2 cellular contexts compared by ENCODE assay signal in the genomic region with DNA sequence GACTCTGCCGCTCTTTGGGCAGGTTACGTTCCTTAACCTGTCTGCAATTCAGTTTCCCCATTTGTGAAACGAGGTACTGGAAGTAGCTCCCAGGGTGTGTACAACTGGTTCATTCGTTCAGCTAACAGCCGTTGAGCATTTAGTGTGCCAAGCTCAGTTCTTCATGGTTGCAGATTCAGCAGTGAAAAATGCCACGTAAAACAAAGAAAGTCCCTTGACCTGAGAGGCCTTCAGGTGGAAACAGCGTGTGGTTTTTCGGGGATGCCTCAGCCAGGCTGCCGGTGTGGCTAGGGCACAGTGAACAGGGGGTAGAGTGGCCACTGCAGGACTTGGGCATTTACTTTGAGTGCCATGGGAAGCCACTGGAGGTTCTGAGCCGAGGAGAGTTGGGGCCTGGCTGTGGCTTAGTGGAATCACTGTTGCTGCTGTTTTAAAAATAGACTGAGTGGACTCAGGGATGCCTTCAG.
TF ChIP-seq lines count a peak whose summit lies in the region.

No MANE protein-coding gene starts in this region.

TF ChIP-seq in GM12878, 131 proteins besides CTCF, POLR2A, EP300 and RAD21 (continued from another document):
- no peak for TF ChIP-seq SUPT20H (IDR thresholded peaks at IDR 0.05; ENCODE audit: borderline replicate concordance, control insufficient read depth, low read depth, low read length)
- TF ChIP-seq, protein P1, sequence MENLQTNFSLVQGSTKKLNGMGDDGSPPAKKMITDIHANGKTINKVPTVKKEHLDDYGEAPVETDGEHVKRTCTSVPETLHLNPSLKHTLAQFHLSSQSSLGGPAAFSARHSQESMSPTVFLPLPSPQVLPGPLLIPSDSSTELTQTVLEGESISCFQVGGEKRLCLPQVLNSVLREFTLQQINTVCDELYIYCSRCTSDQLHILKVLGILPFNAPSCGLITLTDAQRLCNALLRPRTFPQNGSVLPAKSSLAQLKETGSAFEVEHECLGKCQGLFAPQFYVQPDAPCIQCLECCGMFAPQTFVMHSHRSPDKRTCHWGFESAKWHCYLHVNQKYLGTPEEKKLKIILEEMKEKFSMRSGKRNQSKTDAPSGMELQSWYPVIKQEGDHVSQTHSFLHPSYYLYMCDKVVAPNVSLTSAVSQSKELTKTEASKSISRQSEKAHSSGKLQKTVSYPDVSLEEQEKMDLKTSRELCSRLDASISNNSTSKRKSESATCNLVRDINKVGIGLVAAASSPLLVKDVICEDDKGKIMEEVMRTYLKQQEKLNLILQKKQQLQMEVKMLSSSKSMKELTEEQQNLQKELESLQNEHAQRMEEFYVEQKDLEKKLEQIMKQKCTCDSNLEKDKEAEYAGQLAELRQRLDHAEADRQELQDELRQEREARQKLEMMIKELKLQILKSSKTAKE (IDR thresholded peaks at IDR 0.05; ENCODE audit: low read depth, poor library complexity, severe bottlenecking), result no peak
- TF ChIP-seq, protein P2, sequence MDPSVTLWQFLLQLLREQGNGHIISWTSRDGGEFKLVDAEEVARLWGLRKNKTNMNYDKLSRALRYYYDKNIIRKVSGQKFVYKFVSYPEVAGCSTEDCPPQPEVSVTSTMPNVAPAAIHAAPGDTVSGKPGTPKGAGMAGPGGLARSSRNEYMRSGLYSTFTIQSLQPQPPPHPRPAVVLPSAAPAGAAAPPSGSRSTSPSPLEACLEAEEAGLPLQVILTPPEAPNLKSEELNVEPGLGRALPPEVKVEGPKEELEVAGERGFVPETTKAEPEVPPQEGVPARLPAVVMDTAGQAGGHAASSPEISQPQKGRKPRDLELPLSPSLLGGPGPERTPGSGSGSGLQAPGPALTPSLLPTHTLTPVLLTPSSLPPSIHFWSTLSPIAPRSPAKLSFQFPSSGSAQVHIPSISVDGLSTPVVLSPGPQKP (IDR thresholded peaks at IDR 0.05; ENCODE audit: low read depth, low read length), result no peak
- no peak for TF ChIP-seq TCF7 (IDR thresholded peaks at IDR 0.05; ENCODE audit: borderline replicate concordance)
- TF ChIP-seq ZNF24 (IDR thresholded peaks at IDR 0.05), result peak; percentile 84
- peak; percentile 92 for TF ChIP-seq NR2F1 (conservative IDR thresholded peaks at IDR 0.05)

TF ChIP-seq in SK-N-SH treated with all-trans-retinoic acid at 6 μM for 48 hours, 23 proteins besides CTCF, POLR2A, EP300 and RAD21:
- TF ChIP-seq, protein P3, sequence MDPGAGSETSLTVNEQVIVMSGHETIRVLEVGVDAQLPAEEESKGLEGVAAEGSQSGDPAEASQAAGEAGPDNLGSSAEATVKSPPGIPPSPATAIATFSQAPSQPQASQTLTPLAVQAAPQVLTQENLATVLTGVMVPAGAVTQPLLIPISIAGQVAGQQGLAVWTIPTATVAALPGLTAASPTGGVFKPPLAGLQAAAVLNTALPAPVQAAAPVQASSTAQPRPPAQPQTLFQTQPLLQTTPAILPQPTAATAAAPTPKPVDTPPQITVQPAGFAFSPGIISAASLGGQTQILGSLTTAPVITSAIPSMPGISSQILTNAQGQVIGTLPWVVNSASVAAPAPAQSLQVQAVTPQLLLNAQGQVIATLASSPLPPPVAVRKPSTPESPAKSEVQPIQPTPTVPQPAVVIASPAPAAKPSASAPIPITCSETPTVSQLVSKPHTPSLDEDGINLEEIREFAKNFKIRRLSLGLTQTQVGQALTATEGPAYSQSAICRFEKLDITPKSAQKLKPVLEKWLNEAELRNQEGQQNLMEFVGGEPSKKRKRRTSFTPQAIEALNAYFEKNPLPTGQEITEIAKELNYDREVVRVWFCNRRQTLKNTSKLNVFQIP (CRISPR knock-in tag; IDR thresholded peaks at IDR 0.05; ENCODE audit: borderline replicate concordance, low read depth), result no peak
- TF ChIP-seq ARNTL (CRISPR knock-in tag; IDR thresholded peaks at IDR 0.05; ENCODE audit: borderline replicate concordance, low read depth), result no peak
- no peak for TF ChIP-seq ZNF8 (CRISPR knock-in tag; IDR thresholded peaks at IDR 0.05)
- TF ChIP-seq ESRRG (CRISPR knock-in tag; IDR thresholded peaks at IDR 0.05), result no peak
- TF ChIP-seq TOX (CRISPR knock-in tag; IDR thresholded peaks at IDR 0.05; ENCODE audit: borderline replicate concordance), result no peak
- TF ChIP-seq ZFP30 (CRISPR knock-in tag; IDR thresholded peaks at IDR 0.05), result no peak
- TF ChIP-seq GLIS3 (CRISPR knock-in tag; IDR thresholded peaks at IDR 0.05), result no peak
- TF ChIP-seq ZNF70 (CRISPR knock-in tag; IDR thresholded peaks at IDR 0.05), result no peak
- no peak for TF ChIP-seq ISL1 (CRISPR knock-in tag; IDR thresholded peaks at IDR 0.05)
- TF ChIP-seq, protein P4, sequence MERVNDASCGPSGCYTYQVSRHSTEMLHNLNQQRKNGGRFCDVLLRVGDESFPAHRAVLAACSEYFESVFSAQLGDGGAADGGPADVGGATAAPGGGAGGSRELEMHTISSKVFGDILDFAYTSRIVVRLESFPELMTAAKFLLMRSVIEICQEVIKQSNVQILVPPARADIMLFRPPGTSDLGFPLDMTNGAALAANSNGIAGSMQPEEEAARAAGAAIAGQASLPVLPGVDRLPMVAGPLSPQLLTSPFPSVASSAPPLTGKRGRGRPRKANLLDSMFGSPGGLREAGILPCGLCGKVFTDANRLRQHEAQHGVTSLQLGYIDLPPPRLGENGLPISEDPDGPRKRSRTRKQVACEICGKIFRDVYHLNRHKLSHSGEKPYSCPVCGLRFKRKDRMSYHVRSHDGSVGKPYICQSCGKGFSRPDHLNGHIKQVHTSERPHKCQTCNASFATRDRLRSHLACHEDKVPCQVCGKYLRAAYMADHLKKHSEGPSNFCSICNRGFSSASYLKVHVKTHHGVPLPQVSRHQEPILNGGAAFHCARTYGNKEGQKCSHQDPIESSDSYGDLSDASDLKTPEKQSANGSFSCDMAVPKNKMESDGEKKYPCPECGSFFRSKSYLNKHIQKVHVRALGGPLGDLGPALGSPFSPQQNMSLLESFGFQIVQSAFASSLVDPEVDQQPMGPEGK (CRISPR knock-in tag; IDR thresholded peaks at IDR 0.05; ENCODE audit: borderline replicate concordance), result no peak
- TF ChIP-seq, protein P5, sequence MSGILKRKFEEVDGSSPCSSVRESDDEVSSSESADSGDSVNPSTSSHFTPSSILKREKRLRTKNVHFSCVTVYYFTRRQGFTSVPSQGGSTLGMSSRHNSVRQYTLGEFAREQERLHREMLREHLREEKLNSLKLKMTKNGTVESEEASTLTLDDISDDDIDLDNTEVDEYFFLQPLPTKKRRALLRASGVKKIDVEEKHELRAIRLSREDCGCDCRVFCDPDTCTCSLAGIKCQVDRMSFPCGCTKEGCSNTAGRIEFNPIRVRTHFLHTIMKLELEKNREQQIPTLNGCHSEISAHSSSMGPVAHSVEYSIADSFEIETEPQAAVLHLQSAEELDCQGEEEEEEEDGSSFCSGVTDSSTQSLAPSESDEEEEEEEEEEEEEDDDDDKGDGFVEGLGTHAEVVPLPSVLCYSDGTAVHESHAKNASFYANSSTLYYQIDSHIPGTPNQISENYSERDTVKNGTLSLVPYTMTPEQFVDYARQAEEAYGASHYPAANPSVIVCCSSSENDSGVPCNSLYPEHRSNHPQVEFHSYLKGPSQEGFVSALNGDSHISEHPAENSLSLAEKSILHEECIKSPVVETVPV (CRISPR knock-in tag; IDR thresholded peaks at IDR 0.05), result no peak
- no peak for TF ChIP-seq PPARA (CRISPR knock-in tag; IDR thresholded peaks at IDR 0.05; ENCODE audit: borderline replicate concordance)
- no peak for TF ChIP-seq BACH2 (CRISPR knock-in tag; IDR thresholded peaks at IDR 0.05; ENCODE audit: borderline replicate concordance)
- TF ChIP-seq CSDC2 (CRISPR knock-in tag; IDR thresholded peaks at IDR 0.05), result no peak
- TF ChIP-seq, protein P6, sequence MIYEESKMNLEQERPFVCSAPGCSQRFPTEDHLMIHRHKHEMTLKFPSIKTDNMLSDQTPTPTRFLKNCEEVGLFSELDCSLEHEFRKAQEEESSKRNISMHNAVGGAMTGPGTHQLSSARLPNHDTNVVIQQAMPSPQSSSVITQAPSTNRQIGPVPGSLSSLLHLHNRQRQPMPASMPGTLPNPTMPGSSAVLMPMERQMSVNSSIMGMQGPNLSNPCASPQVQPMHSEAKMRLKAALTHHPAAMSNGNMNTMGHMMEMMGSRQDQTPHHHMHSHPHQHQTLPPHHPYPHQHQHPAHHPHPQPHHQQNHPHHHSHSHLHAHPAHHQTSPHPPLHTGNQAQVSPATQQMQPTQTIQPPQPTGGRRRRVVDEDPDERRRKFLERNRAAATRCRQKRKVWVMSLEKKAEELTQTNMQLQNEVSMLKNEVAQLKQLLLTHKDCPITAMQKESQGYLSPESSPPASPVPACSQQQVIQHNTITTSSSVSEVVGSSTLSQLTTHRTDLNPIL (CRISPR knock-in tag; IDR thresholded peaks at IDR 0.05; ENCODE audit: low read depth), result no peak
- no peak for TF ChIP-seq ZNF565 (CRISPR knock-in tag; conservative IDR thresholded peaks at IDR 0.05; ENCODE audit: low read depth)
